In the genomic region with DNA sequence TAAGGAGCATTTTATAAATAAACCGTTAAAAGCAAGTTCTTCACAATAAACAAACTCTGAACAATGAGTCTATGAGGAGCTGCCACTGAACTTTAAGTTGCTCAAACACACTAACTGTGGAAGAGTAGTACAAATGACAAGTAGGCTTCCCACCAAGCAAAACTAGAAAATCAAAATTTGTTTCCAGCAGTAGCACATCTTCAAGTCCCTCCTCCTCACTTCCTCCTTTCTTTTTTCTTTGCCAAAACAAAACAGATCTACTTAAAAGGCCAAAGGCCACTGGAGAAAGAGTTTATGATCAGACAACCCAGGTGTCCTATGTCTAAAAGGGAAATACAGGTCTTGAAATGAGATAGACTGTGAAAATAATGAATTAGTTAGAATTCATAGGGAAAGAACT, we compare ENCODE assay signal across 28 cellular contexts. TPM values are rescaled to one million over a fixed set of nuclear protein-coding genes. Genes with fewer than 3 reads are reported as not detected.
DNase-seq lines count a peak whose midpoint lies in the region; ATAC-seq, FAIRE-seq and TF ChIP-seq lines count a peak whose summit lies in the region.
"Had no signal": no experiment of that assay in that cellular context is flagged by ENCODE, and none has a peak within 500 bp of the region (broad histone marks: within the 10 kb centered on the region; RNA-seq: fewer than 3 reads in every experiment).

No MANE protein-coding gene starts in this region.

- no TSS peak for BruUV-seq in K562 (replicated peaks; lab: Mats Ljungman, UMichigan)

- no peak for TF ChIP-seq RAD21 in K562 (CRISPR knock-in tag; conservative IDR thresholded peaks at IDR 0.05 in 1 of 2, IDR thresholded peaks at IDR 0.05 in 1 of 2)

- H3K9ac ChIP-seq in K562 (ENCODE audit: insufficient read depth in 1 of 2, low read depth in 2 of 2, low read length in 2 of 2) = peak overlapping the region in 1 of 2 experiments; percentile 96; a peak in 3 of 4 replicates
- no peak overlapping the region for H3K9ac ChIP-seq in mucosa of rectum (ENCODE audit: low read depth in 1 of 2, low read length in 2 of 2)

- peak overlapping the region; percentile 94 for H3K27ac ChIP-seq in K562 (ENCODE audit: extremely low read depth, low read depth, low read length)
- peak overlapping the region in 1 of 2 donors; percentile 56 for H3K27ac ChIP-seq in mucosa of rectum (ENCODE audit: low read depth in 2 of 2, low read length in 2 of 2)
- H3K27ac ChIP-seq: ascending aorta, gastroesophageal sphincter, left ventricle myocardium inferior, WERI-Rb-1 had no signal

- in situ Hi-C loops in K562 (cut with MboI) = no loop called here

- TF ChIP-seq POLR2A in K562 (conservative IDR thresholded peaks at IDR 0.05) = peak; percentile 56; the same call in 1 of the 2 replicates
- TF ChIP-seq POLR2A in GM18505 (IDR thresholded peaks at IDR 0.05; ENCODE audit: borderline replicate concordance, extremely low read depth, insufficient read depth, insufficient read length) = no peak

- H3K9me1 ChIP-seq in K562 (ENCODE audit: control insufficient read depth, insufficient read depth, low read length) = peaks cover 3% of the 10 kb centered on the region

- peaks cover 16% of the 10 kb centered on the region; the same call in 1 of the 2 replicates for H4K20me1 ChIP-seq in K562 (replicated peaks; ENCODE audit: control insufficient read depth, insufficient read depth, low read length)

- intact Hi-C loops in K562 (cut with micrococcal nuclease) = loop anchor here (5.0 to 10.0 kb wide), 3 partner anchors 169 to 1739 kb away; a partner anchor contains a TSS

- no peak for TF ChIP-seq CTCF in K562 (IDR thresholded peaks at IDR 0.05 in 2 of 3, conservative IDR thresholded peaks at IDR 0.05 in 1 of 3; ENCODE audit: insufficient read depth in 2 of 3, low read depth in 1 of 3, low read length in 3 of 3)

- H3K36me3 ChIP-seq in K562 (ENCODE audit: control insufficient read depth, insufficient read depth, low read length) (peaks cover 22% of the 10 kb centered on the region; the same call in 2 of the 3 replicates), mucosa of rectum (ENCODE audit: control insufficient read depth in 2 of 2, insufficient read depth in 2 of 2, low read length in 2 of 2) (no peaks in the 10 kb centered on the region)
- H3K36me3 ChIP-seq: ascending aorta, gastroesophageal sphincter, left ventricle myocardium inferior, WERI-Rb-1 had no signal

- H3K9me3 ChIP-seq in K562 (replicated peaks; ENCODE audit: control insufficient read depth, insufficient read depth, low read depth, low read length) = peaks cover 2% of the 10 kb centered on the region; the same call in 1 of the 2 replicates
- H3K9me3 ChIP-seq in mucosa of rectum (ENCODE audit: control insufficient read depth in 2 of 2, low read length in 2 of 2) = no peaks in the 10 kb centered on the region
- H3K9me3 ChIP-seq: ascending aorta, gastroesophageal sphincter, left ventricle myocardium inferior had no signal

- FAIRE-seq in K562 (lab: Jason Lieb, UNC) = no peak

- H2AFZ ChIP-seq in K562 (ENCODE audit: low read depth, low read length) = no peak overlapping the region

- ATAC-seq in K562 (peak; percentile 12), GM21381 (IDR thresholded peaks at IDR 0.05; ENCODE audit: unreplicated experiment) (no peak), GM18505 (IDR thresholded peaks at IDR 0.05; ENCODE audit: unreplicated experiment) (no peak)
- ATAC-seq: gastroesophageal sphincter had no signal

- DNase-seq in NAMALWA (ENCODE audit: low spot score) = peak; percentile 26
- peak in 1 of 4 experiments; percentile 39 for DNase-seq in K562 (ENCODE audit: extremely low read depth in 1 of 4, low spot score in 3 of 4)
- no peak for DNase-seq in SK-N-DZ (ENCODE audit: low spot score)
- DNase-seq in iPS-NIHi11 (ENCODE audit: low spot score) = no peak
- DNase-seq: activated CD4-positive, alpha-beta T cell treated with anti-CD3 and anti-CD28 coated beads for 48 hours; activated CD8-positive, alpha-beta memory T cell treated with anti-CD3 and anti-CD28 coated beads for 24 hours; activated effector memory CD4-positive, alpha-beta T cell treated with anti-CD3 and anti-CD28 coated beads, Interleukin-2, amount 50 U/mL, for 16 hours; activated naive CD8-positive, alpha-beta T cell treated with anti-CD3 and anti-CD28 coated beads, Interleukin-2, amount 10 ng/mL, durations not matched to agents 7 days and 5 days; caudate nucleus; CD4-positive, alpha-beta memory T cell; DMS153; endodermal cell; hypothalamus; KG1; left ventricle myocardium inferior; MM.1S; naive B cell; NCI-H1436; NCI-H2107; nucleus accumbens; stimulated activated CD4-positive, alpha-beta T cell treated with anti-CD3 and anti-CD28 coated beads, Interleukin-2, amount 100 ng/mL, for 24 hours; T1000; WERI-Rb-1 had no signal

- H3K4me3 ChIP-seq in K562 = peak overlapping the region; percentile 58
- peak overlapping the region; percentile 25 to 28 for H3K4me3 ChIP-seq in mucosa of rectum (ENCODE audit: low read length in 2 of 2)
- H3K4me3 ChIP-seq: ascending aorta, gastroesophageal sphincter, left ventricle myocardium inferior had no signal

- WGBS in K562 (ENCODE audit: insufficient coverage, low coverage, missing lambda C conversion rate) = 5% methylated on average over 1 of the region's 1 CpG

- H3K79me2 ChIP-seq in K562 (ENCODE audit: control insufficient read depth, insufficient read depth, low read length) = peaks cover 53% of the 10 kb centered on the region

- CTCF ChIA-PET in K562 (lab: Yijun Ruan, JAX; ENCODE audit: low intra/inter-chr PET ratio) = no interaction called here

- POLR2A ChIA-PET in K562 (lab: Yijun Ruan, JAX) = interaction anchor here (1.3 to 2.2 kb wide), 3 partner anchors 17 to 69 kb away, joined by 3 to 11 read pairs (median 8); no protein-coding TSS in a partner anchor

- peak overlapping the region; percentile 92 for H3K4me2 ChIP-seq in K562 (ENCODE audit: insufficient read depth, low read length)

- no peaks in the 10 kb centered on the region for H3K27me3 ChIP-seq in K562 (ENCODE audit: control insufficient read depth in 2 of 2, insufficient read depth in 2 of 2, low read length in 2 of 2)
- no peaks in the 10 kb centered on the region for H3K27me3 ChIP-seq in mucosa of rectum (ENCODE audit: control insufficient read depth in 2 of 2, insufficient read depth in 2 of 2, low read length in 2 of 2)
- H3K27me3 ChIP-seq: ascending aorta, gastroesophageal sphincter had no signal

- H3K4me1 ChIP-seq in K562 (replicated peaks in 1 of 2; ENCODE audit: control insufficient read depth in 2 of 2, insufficient read depth in 2 of 2, low read length in 2 of 2) (peaks cover 2 to 16% of the 10 kb centered on the region in 2 experiments; a peak in 4 of 5 replicates), mucosa of rectum (ENCODE audit: control insufficient read depth in 2 of 2, insufficient read depth in 2 of 2, low read length in 2 of 2) (peaks cover 22 to 47% of the 10 kb centered on the region in 2 donors)
- H3K4me1 ChIP-seq: ascending aorta, gastroesophageal sphincter, left ventricle myocardium inferior had no signal

- TF ChIP-seq EP300 in K562 (IDR thresholded peaks at IDR 0.05; ENCODE audit: low read length) = no peak

TF ChIP-seq in K562, 482 proteins besides CTCF, POLR2A, EP300 and RAD21 (continues in another document):
- peak; percentile 33; the same call in 1 of the 2 replicates for TF ChIP-seq POLR2AphosphoS5 (IDR thresholded peaks at IDR 0.05; ENCODE audit: control insufficient read depth, insufficient read depth, low read depth, low read length)
- no peak for TF ChIP-seq TOE1 (IDR thresholded peaks at IDR 0.05; ENCODE audit: borderline replicate concordance)
- no peak for TF ChIP-seq TOE1 (CRISPR knock-in tag; IDR thresholded peaks at IDR 0.05; ENCODE audit: borderline replicate concordance, low read depth)
- TF ChIP-seq CCNT2 (IDR thresholded peaks at IDR 0.05; ENCODE audit: borderline replicate concordance, extremely low read depth, insufficient read length, low read depth, low read length) = peak; percentile 20
- TF ChIP-seq SPI1 (IDR thresholded peaks at IDR 0.05; ENCODE audit: borderline replicate concordance, low read depth, low read length) = peak; percentile 84
- TF ChIP-seq, protein P1, sequence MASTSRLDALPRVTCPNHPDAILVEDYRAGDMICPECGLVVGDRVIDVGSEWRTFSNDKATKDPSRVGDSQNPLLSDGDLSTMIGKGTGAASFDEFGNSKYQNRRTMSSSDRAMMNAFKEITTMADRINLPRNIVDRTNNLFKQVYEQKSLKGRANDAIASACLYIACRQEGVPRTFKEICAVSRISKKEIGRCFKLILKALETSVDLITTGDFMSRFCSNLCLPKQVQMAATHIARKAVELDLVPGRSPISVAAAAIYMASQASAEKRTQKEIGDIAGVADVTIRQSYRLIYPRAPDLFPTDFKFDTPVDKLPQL (IDR thresholded peaks at IDR 0.05; ENCODE audit: extremely low read depth, insufficient read length) = no peak
- no peak for TF ChIP-seq NR2F6 (CRISPR knock-in tag; IDR thresholded peaks at IDR 0.05)
- no peak for TF ChIP-seq CREBBP (IDR thresholded peaks at IDR 0.05; ENCODE audit: low read depth, low read length)
- peak in 1 of 2 experiments; percentile 38; a peak in 1 of 4 replicates for TF ChIP-seq NONO (IDR thresholded peaks at IDR 0.05; ENCODE audit: low read depth in 2 of 2, low read length in 1 of 2)
- no peak for TF ChIP-seq PCBP1 (IDR thresholded peaks at IDR 0.05; ENCODE audit: low read depth, low read length, poor library complexity, severe bottlenecking)
- peak; percentile 87 for TF ChIP-seq RBM22 (IDR thresholded peaks at IDR 0.05; ENCODE audit: low read depth, low read length, poor library complexity, severe bottlenecking)

RNA-seq across cellular contexts. Expression of a gene that starts 17.1 kb away (rescaled TPM):
- total RNA-seq in K562 (2011; cell fraction: chromatin; rRNA removed; ENCODE audit: low replicate concordance) = 50.0 and 163 TPM in 2 replicates
- 29.7 and 39.0 TPM in 2 replicates for total RNA-seq in K562 (2011; cell fraction: nucleolus; rRNA removed)
- 71.1 and 110 TPM in 2 replicates for total RNA-seq in K562 (2011; cell fraction: nucleoplasm; rRNA removed)
- total RNA-seq in K562 (2014; rRNA removed) (22.6 and 23.0 TPM in 2 replicates), K562 (2014; rRNA removed; fragmentation: Illumina TruSeq; extraction: Trizol) (32.1 and 32.7 TPM in 2 replicates), K562 (2015; rRNA removed; fragmentation: Illumina TruSeq; extraction: Trizol) (24.8 and 26.4 TPM in 2 replicates), K562 (2021) (17.8 and 21.0 TPM in 2 replicates)
- polyA plus RNA-seq in K562 (2011; rRNA removed) (32.9 and 34.1 TPM in 2 replicates), K562 (2014; fragmentation: Illumina TruSeq; extraction: Trizol) (15.6 and 19.2 TPM in 2 replicates), K562 (2014; fragmentation: Nextera tagmentation; extraction: Ambion mirVana) (1 to 10 TPM; 7.4 to 8.4 TPM), K562 (2014; rRNA removed) (17.0 and 19.2 TPM in 2 replicates)
- 5.9 and 15.1 TPM in 2 replicates for polyA plus RNA-seq in K562 (2011; cell fraction: cytosol; rRNA removed)
- polyA plus RNA-seq in K562 (2011; cell fraction: nucleus; rRNA removed) = 35.3 and 52.2 TPM in 2 replicates
- 9.8 and 10.6 TPM in 2 replicates for polyA plus RNA-seq in K562 (2012)
- polyA minus RNA-seq in K562 (2011; rRNA and poly(A)+ RNA removed) = 60.0 and 79.3 TPM in 2 replicates
- polyA minus RNA-seq in K562 (2011; cell fraction: cytosol; rRNA and poly(A)+ RNA removed) = 14.0 and 14.7 TPM in 2 replicates
- 78.8 and 104 TPM in 2 replicates for polyA minus RNA-seq in K562 (2011; cell fraction: nucleus; rRNA and poly(A)+ RNA removed)
- 20.7 and 35.4 TPM in 2 replicates for polyA plus RNA-seq in SK-N-DZ (2014; cell fraction: cytosol; rRNA removed)
- polyA plus RNA-seq in SK-N-DZ (2014; cell fraction: nucleus; rRNA removed) = 30.0 and 30.5 TPM in 2 replicates
